Comparison of ENCODE assay signal across 20 cellular contexts in genomic region chr4:118915468-118915867, GRCh38.
"Had no signal": no experiment of that assay in that cellular context is flagged by ENCODE, and none has a peak within 500 bp of the region (broad histone marks: within the 10 kb centered on the region; RNA-seq: fewer than 3 reads in every experiment).

No MANE protein-coding gene starts in this region.

- H3K4me1 Mint-ChIP-seq: natural killer cell; stimulated activated effector memory CD8-positive, alpha-beta T cell treated with anti-CD3 and anti-CD28 coated beads, Interleukin-12 subunit alpha, Interleukin-12 subunit beta, amount 100 ng/mL, for 72 hours had no signal

- H3K4me1 ChIP-seq: colonic mucosa, upper lobe of right lung had no signal

- H3K36me3 Mint-ChIP-seq: natural killer cell; stimulated activated effector memory CD8-positive, alpha-beta T cell treated with anti-CD3 and anti-CD28 coated beads, Interleukin-12 subunit alpha, Interleukin-12 subunit beta, amount 100 ng/mL, for 72 hours had no signal

- H3K4me3 ChIP-seq: colonic mucosa, esophagus squamous epithelium, right atrium auricular region, smooth muscle cell, suprapubic skin, thyroid gland, upper lobe of right lung had no signal

- H3K27me3 ChIP-seq: colonic mucosa, esophagus squamous epithelium, right atrium auricular region, suprapubic skin, thyroid gland, upper lobe of right lung had no signal

- H3K4me2 ChIP-seq: smooth muscle cell had no signal

- H3K27ac ChIP-seq: colonic mucosa, suprapubic skin, thyroid gland, upper lobe of right lung had no signal

- H3K9me3 Mint-ChIP-seq: natural killer cell; neural crest cell; stimulated activated effector memory CD8-positive, alpha-beta T cell treated with anti-CD3 and anti-CD28 coated beads, Interleukin-12 subunit alpha, Interleukin-12 subunit beta, amount 100 ng/mL, for 72 hours had no signal

- H3K36me3 ChIP-seq: colonic mucosa, esophagus squamous epithelium, right atrium auricular region, suprapubic skin, thyroid gland, upper lobe of right lung had no signal

- H3K9me3 ChIP-seq: colonic mucosa, esophagus squamous epithelium, right atrium auricular region, suprapubic skin, thyroid gland, upper lobe of right lung had no signal

- ATAC-seq: natural killer cell; stimulated activated effector memory CD8-positive, alpha-beta T cell treated with anti-CD3 and anti-CD28 coated beads, Interleukin-12 subunit alpha, Interleukin-12 subunit beta, amount 100 ng/mL, for 72 hours; stimulated activated naive CD8-positive, alpha-beta T cell treated with anti-CD3 and anti-CD28 coated beads, Interleukin-15, Interleukin-2, amounts not matched to agents 100 U/mL and 50 U/mL, for 24 hours; upper lobe of right lung had no signal

- DNase-seq: caudate nucleus; colonic mucosa; dermis blood vessel endothelial cell; esophagus squamous epithelium; foreskin fibroblast; head of caudate nucleus; hippocampal formation; kidney glomerular epithelial cell; natural killer cell; posterior cingulate gyrus; stimulated activated CD4-positive, alpha-beta T cell treated with anti-CD3 and anti-CD28 coated beads, Interleukin-4, amount 100 ng/mL, for 1 hour; stimulated activated CD8-positive, alpha-beta memory T cell treated with anti-CD3 and anti-CD28 coated beads, Interleukin-4, amount 100 ng/mL, for 48 hours; stimulated activated naive CD8-positive, alpha-beta T cell treated with anti-CD3 and anti-CD28 coated beads, Interleukin-15, Interleukin-2, amounts not matched to agents 100 U/mL and 50 U/mL, for 24 hours; upper lobe of right lung had no signal

- H3K27ac Mint-ChIP-seq: natural killer cell; stimulated activated effector memory CD8-positive, alpha-beta T cell treated with anti-CD3 and anti-CD28 coated beads, Interleukin-12 subunit alpha, Interleukin-12 subunit beta, amount 100 ng/mL, for 72 hours had no signal

- H3K4me3 Mint-ChIP-seq: natural killer cell; neural crest cell; stimulated activated effector memory CD8-positive, alpha-beta T cell treated with anti-CD3 and anti-CD28 coated beads, Interleukin-12 subunit alpha, Interleukin-12 subunit beta, amount 100 ng/mL, for 72 hours had no signal
